ENCODE assay signal across 8 cellular contexts in the genomic region with DNA sequence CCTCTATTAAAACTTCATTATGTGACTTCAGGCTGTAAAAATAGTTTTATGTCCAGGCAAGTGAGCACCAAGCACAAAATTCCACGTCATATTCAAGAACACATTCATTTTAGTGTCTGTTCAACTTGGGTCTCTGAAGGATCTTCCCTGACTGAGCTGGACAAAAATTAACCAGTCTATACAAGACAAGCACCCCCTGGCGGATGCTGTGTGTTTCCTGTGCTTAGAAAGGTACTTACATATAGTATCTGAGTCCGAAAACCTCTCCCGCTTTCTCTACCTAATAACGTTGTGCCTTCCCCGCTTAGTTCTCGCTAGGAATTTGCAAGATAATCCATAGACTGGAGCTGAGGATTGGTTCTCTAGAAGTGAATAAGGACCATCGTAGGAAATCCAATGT.
DNase-seq lines count a peak whose midpoint lies in the region; ATAC-seq, FAIRE-seq and TF ChIP-seq lines count a peak whose summit lies in the region.

No MANE protein-coding gene starts in this region.

- no peak for FAIRE-seq in A549 (lab: Jason Lieb, UNC)

- TF ChIP-seq CTCF in A549 (IDR thresholded peaks at IDR 0.05) (no peak; the same call in 2 of the 3 replicates), smooth muscle cell (IDR thresholded peaks at IDR 0.05; ENCODE audit: borderline replicate concordance, insufficient read depth, poor library complexity, severe bottlenecking) (peak; percentile 56), RWPE1 (conservative IDR thresholded peaks at IDR 0.05; ENCODE audit: low read depth) (no peak)

- H2AFZ ChIP-seq in smooth muscle cell (ENCODE audit: low read depth), result no peak overlapping the region

- H3K4me3 ChIP-seq in A549 (no peak overlapping the region), smooth muscle cell (no peak overlapping the region)

- no peak for TF ChIP-seq POLR2A in A549 (IDR thresholded peaks at IDR 0.05; ENCODE audit: low read length)

- H3K9ac ChIP-seq in smooth muscle cell (ENCODE audit: low read depth), result no peak overlapping the region

- H3K36me3 Mint-ChIP-seq in effector memory CD8-positive, alpha-beta T cell (ENCODE audit: insufficient read depth), result peaks cover 3% of the 10 kb centered on the region

- no peaks in the 10 kb centered on the region for H3K4me1 Mint-ChIP-seq in effector memory CD8-positive, alpha-beta T cell (ENCODE audit: low read depth in 2 of 2)

- no peaks in the 10 kb centered on the region for H3K79me2 ChIP-seq in smooth muscle cell (ENCODE audit: low read depth)

- no peaks in the 10 kb centered on the region for H3F3A ChIP-seq in smooth muscle cell (ENCODE audit: low read depth)

- peak in 1 of 2 experiments; percentile 14; a peak in 1 of 5 replicates for TF ChIP-seq RAD21 in A549 (conservative IDR thresholded peaks at IDR 0.05 in 1 of 2, IDR thresholded peaks at IDR 0.05 in 1 of 2)

- peak in 1 of 2 experiments; percentile 72; a peak in 2 of 6 replicates for ATAC-seq in A549
- peak; percentile 77 for ATAC-seq in GM18909 (IDR thresholded peaks at IDR 0.05; ENCODE audit: poor library complexity, unreplicated experiment)
- no peak for ATAC-seq in effector memory CD8-positive, alpha-beta T cell (replicated peaks)

- POLR2A ChIA-PET in A549 (lab: Yijun Ruan, JAX), result no interaction called here
- POLR2A ChIA-PET in RWPE1 (lab: Yijun Ruan, JAX; ENCODE audit: low non-redundant PET), result no interaction called here

- H3K4me1 ChIP-seq in A549 (no peaks in the 10 kb centered on the region), smooth muscle cell (ENCODE audit: low read depth) (no peaks in the 10 kb centered on the region)

- H3K4me3 Mint-ChIP-seq in effector memory CD8-positive, alpha-beta T cell, result no peak overlapping the region

- H3K36me3 ChIP-seq in smooth muscle cell (ENCODE audit: low read depth), result no peaks in the 10 kb centered on the region

- H3K27ac ChIP-seq in A549 (no peak overlapping the region), smooth muscle cell (ENCODE audit: low read depth) (no peak overlapping the region), RWPE1 (no peak overlapping the region)

- H3K27ac Mint-ChIP-seq in effector memory CD8-positive, alpha-beta T cell, result no peak overlapping the region

- H4K20me1 ChIP-seq in smooth muscle cell (ENCODE audit: low read depth), result no peaks in the 10 kb centered on the region

- H3K9me3 ChIP-seq in A549 (no peaks in the 10 kb centered on the region), smooth muscle cell (replicated peaks; ENCODE audit: low read depth) (no peaks in the 10 kb centered on the region)

- CTCF ChIA-PET in A549 (lab: Yijun Ruan, JAX), result interaction anchor here (0.5 to 1.4 kb wide), 4 partner anchors 161 to 1428 kb away, joined by 3 to 6 read pairs (median 3); no protein-coding TSS in a partner anchor
- CTCF ChIA-PET in RWPE1 (lab: Yijun Ruan, JAX), result no interaction called here

- H3K27me3 ChIP-seq in smooth muscle cell (ENCODE audit: low read depth), result no peaks in the 10 kb centered on the region

- H3K9me3 Mint-ChIP-seq in effector memory CD8-positive, alpha-beta T cell, result peaks cover 10 to 13% of the 10 kb centered on the region in 2 donors

- TF ChIP-seq EP300 in A549 (IDR thresholded peaks at IDR 0.05), result no peak

- H3K4me2 ChIP-seq in A549 (no peak overlapping the region), smooth muscle cell (no peak overlapping the region)

- DNase-seq in A549 (ENCODE audit: low read depth in 1 of 2, low spot score in 1 of 2) (peak in 1 of 2 experiments; percentile 53), MV-4-11 (lab: John Stamatoyannopoulos, UW) (peak; percentile 68), ecto neural progenitor cell (ENCODE audit: low spot score) (peak; percentile 63), smooth muscle cell (lab: John Stamatoyannopoulos, UW; ENCODE audit: unreplicated experiment) (peak; percentile 1), retina (no peak), RWPE1 (ENCODE audit: low spot score) (no peak)
- DNase-seq in effector memory CD8-positive, alpha-beta T cell, result no peak

- no peaks in the 10 kb centered on the region for H3K27me3 Mint-ChIP-seq in effector memory CD8-positive, alpha-beta T cell

- WGBS in A549 (ENCODE audit: missing lambda C conversion rate), result under 1% methylated on average over 8 of the region's 8 CpGs
- WGBS in smooth muscle cell (ENCODE audit: low lambda C conversion rate), result 44% methylated on average over 8 of the region's 8 CpGs

TF ChIP-seq in A549, 52 proteins besides CTCF, POLR2A, EP300 and RAD21:
- no peak for TF ChIP-seq RFX5 (IDR thresholded peaks at IDR 0.05)
- TF ChIP-seq SMC3 (IDR thresholded peaks at IDR 0.05), result peak; percentile 20; the same call in 1 of the 3 replicates

Comparison
In these comparisons a context has a peak if more than half of its experiments do, and no peak if none do; other contexts are left out.
1. DNase-seq: peak in MV-4-11 (single experiment), ecto neural progenitor cell (single experiment) and smooth muscle cell (single experiment); none in retina (single experiment), effector memory CD8-positive, alpha-beta T cell (0 of 3) and RWPE1 (single experiment).